In the genomic region with DNA sequence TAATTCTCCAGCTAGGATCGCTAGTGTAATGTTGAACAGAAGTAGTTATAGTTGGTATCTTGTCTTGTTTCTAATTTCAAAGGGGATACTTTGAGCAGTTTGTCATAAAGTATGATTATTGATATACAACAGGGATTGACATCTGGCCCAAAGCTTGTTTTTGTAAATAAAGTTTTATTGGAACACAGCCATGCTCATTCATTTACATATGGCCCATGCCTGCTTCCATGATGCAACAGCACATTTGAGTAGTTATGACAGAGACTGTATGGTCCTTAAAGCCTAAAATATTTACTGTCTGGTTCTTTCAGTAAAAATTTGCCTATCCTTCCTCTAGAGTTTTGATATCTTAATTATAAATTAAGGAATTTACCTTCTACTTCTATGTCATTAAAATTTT, we compare ENCODE assay signal across 2 cellular contexts.
TF ChIP-seq lines count a peak whose summit lies in the region.

No MANE protein-coding gene starts in this region.

TF ChIP-seq in HepG2, 621 proteins besides CTCF, POLR2A, EP300 and RAD21:
- TF ChIP-seq, protein P1, sequence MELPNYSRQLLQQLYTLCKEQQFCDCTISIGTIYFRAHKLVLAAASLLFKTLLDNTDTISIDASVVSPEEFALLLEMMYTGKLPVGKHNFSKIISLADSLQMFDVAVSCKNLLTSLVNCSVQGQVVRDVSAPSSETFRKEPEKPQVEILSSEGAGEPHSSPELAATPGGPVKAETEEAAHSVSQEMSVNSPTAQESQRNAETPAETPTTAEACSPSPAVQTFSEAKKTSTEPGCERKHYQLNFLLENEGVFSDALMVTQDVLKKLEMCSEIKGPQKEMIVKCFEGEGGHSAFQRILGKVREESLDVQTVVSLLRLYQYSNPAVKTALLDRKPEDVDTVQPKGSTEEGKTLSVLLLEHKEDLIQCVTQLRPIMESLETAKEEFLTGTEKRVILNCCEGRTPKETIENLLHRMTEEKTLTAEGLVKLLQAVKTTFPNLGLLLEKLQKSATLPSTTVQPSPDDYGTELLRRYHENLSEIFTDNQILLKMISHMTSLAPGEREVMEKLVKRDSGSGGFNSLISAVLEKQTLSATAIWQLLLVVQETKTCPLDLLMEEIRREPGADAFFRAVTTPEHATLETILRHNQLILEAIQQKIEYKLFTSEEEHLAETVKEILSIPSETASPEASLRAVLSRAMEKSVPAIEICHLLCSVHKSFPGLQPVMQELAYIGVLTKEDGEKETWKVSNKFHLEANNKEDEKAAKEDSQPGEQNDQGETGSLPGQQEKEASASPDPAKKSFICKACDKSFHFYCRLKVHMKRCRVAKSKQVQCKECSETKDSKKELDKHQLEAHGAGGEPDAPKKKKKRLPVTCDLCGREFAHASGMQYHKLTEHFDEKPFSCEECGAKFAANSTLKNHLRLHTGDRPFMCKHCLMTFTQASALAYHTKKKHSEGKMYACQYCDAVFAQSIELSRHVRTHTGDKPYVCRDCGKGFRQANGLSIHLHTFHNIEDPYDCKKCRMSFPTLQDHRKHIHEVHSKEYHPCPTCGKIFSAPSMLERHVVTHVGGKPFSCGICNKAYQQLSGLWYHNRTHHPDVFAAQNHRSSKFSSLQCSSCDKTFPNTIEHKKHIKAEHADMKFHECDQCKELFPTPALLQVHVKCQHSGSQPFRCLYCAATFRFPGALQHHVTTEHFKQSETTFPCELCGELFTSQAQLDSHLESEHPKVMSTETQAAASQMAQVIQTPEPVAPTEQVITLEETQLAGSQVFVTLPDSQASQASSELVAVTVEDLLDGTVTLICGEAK (IDR thresholded peaks at IDR 0.05) = peak; percentile 46; the same call in 1 of the 2 replicates
- TF ChIP-seq, protein P1 (CRISPR knock-in tag; IDR thresholded peaks at IDR 0.05) = peak; percentile 33; the same call in 1 of the 2 replicates
- no peak for TF ChIP-seq GRHL1 (CRISPR knock-in tag; conservative IDR thresholded peaks at IDR 0.05)

TF ChIP-seq in K562, 482 proteins besides CTCF, POLR2A, EP300 and RAD21 (continues in another document):
- TF ChIP-seq, protein P2, sequence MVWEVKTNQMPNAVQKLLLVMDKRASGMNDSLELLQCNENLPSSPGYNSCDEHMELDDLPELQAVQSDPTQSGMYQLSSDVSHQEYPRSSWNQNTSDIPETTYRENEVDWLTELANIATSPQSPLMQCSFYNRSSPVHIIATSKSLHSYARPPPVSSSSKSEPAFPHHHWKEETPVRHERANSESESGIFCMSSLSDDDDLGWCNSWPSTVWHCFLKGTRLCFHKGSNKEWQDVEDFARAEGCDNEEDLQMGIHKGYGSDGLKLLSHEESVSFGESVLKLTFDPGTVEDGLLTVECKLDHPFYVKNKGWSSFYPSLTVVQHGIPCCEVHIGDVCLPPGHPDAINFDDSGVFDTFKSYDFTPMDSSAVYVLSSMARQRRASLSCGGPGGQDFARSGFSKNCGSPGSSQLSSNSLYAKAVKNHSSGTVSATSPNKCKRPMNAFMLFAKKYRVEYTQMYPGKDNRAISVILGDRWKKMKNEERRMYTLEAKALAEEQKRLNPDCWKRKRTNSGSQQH (CRISPR knock-in tag; IDR thresholded peaks at IDR 0.05) = no peak
- TF ChIP-seq ZBTB11 (CRISPR knock-in tag; IDR thresholded peaks at IDR 0.05) (no peak), NR2F6 (CRISPR knock-in tag; IDR thresholded peaks at IDR 0.05) (no peak), ZKSCAN3 (CRISPR knock-in tag; IDR thresholded peaks at IDR 0.05) (no peak), EP400 (IDR thresholded peaks at IDR 0.05) (peak; percentile 52; the same call in 1 of the 2 replicates), SIN3A (IDR thresholded peaks at IDR 0.05; ENCODE audit: borderline replicate concordance in 2 of 2, control insufficient read depth in 1 of 2, low read depth in 2 of 2, low read length in 2 of 2) (no peak), IFI16 (CRISPR knock-in tag; IDR thresholded peaks at IDR 0.05) (no peak), MYC (IDR thresholded peaks at IDR 0.05; ENCODE audit: low read depth, low read length) (peak; percentile 30; the same call in 1 of the 2 replicates), MYC (CRISPR knock-in tag; IDR thresholded peaks at IDR 0.05; ENCODE audit: borderline replicate concordance, low read depth) (no peak), CHD1 (IDR thresholded peaks at IDR 0.05; ENCODE audit: low read length) (no peak), TAL1 (IDR thresholded peaks at IDR 0.05) (no peak), HINFP (tag; conservative IDR thresholded peaks at IDR 0.05; ENCODE audit: low read depth) (no peak)
- TF ChIP-seq, protein P1 (IDR thresholded peaks at IDR 0.05) = peak; percentile 95
- TF ChIP-seq, protein P1 (CRISPR knock-in tag; IDR thresholded peaks at IDR 0.05) = peak; percentile 95
- TF ChIP-seq, protein P3, sequence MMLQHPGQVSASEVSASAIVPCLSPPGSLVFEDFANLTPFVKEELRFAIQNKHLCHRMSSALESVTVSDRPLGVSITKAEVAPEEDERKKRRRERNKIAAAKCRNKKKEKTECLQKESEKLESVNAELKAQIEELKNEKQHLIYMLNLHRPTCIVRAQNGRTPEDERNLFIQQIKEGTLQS (IDR thresholded peaks at IDR 0.05) = peak; percentile 49
- TF ChIP-seq, protein P3 (CRISPR knock-in tag; conservative IDR thresholded peaks at IDR 0.05) = no peak
